In the genomic region with DNA sequence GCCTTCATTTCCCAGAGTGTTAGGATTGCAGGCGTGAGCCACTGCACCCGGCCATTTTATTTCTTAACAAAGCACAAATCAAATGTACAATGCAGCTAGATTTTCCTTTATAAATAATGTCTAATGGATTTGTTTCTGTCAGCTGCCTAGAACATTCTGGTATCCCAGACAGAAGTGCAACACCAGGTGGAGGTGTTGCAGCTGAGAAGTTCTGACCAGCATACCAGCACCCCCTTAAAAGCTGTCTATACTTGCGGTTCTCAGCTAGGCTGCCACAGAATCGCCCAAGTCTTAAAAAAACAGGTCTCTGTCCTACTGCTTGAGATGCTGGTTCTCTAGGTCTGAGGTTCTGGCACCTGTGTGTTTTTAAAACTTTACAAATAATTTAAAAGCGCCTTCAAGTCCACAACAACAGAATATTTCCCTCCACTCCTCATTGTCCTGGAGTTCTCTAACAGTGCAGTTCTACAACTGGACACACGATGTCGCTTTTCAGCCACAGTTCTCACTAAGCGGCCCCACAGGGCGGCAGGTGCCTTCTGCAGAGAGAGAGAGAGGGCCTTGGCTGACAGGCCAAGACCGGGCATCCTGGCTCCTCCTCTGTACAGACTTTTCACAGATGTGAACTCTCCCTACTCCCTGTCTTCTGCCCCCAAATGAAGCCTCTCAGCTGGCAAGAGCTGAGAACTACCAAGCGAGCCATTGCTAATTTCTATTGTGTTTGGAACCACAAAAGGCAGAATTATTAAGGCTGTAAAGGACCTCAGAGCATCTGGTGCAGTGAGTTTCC, we compare ENCODE assay signal across 1 cellular context.
TF ChIP-seq lines count a peak whose summit lies in the region.

No MANE protein-coding gene starts in this region.

TF ChIP-seq in HepG2, 621 proteins besides CTCF, POLR2A, EP300 and RAD21 (continued from another document and continues in another):
- TF ChIP-seq, protein P1, sequence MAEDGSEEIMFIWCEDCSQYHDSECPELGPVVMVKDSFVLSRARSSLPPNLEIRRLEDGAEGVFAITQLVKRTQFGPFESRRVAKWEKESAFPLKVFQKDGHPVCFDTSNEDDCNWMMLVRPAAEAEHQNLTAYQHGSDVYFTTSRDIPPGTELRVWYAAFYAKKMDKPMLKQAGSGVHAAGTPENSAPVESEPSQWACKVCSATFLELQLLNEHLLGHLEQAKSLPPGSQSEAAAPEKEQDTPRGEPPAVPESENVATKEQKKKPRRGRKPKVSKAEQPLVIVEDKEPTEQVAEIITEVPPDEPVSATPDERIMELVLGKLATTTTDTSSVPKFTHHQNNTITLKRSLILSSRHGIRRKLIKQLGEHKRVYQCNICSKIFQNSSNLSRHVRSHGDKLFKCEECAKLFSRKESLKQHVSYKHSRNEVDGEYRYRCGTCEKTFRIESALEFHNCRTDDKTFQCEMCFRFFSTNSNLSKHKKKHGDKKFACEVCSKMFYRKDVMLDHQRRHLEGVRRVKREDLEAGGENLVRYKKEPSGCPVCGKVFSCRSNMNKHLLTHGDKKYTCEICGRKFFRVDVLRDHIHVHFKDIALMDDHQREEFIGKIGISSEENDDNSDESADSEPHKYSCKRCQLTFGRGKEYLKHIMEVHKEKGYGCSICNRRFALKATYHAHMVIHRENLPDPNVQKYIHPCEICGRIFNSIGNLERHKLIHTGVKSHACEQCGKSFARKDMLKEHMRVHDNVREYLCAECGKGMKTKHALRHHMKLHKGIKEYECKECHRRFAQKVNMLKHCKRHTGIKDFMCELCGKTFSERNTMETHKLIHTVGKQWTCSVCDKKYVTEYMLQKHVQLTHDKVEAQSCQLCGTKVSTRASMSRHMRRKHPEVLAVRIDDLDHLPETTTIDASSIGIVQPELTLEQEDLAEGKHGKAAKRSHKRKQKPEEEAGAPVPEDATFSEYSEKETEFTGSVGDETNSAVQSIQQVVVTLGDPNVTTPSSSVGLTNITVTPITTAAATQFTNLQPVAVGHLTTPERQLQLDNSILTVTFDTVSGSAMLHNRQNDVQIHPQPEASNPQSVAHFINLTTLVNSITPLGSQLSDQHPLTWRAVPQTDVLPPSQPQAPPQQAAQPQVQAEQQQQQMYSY (CRISPR knock-in tag; IDR thresholded peaks at IDR 0.05): no peak
- no peak for TF ChIP-seq RCOR2 (CRISPR knock-in tag; IDR thresholded peaks at IDR 0.05)
- TF ChIP-seq, protein P2, sequence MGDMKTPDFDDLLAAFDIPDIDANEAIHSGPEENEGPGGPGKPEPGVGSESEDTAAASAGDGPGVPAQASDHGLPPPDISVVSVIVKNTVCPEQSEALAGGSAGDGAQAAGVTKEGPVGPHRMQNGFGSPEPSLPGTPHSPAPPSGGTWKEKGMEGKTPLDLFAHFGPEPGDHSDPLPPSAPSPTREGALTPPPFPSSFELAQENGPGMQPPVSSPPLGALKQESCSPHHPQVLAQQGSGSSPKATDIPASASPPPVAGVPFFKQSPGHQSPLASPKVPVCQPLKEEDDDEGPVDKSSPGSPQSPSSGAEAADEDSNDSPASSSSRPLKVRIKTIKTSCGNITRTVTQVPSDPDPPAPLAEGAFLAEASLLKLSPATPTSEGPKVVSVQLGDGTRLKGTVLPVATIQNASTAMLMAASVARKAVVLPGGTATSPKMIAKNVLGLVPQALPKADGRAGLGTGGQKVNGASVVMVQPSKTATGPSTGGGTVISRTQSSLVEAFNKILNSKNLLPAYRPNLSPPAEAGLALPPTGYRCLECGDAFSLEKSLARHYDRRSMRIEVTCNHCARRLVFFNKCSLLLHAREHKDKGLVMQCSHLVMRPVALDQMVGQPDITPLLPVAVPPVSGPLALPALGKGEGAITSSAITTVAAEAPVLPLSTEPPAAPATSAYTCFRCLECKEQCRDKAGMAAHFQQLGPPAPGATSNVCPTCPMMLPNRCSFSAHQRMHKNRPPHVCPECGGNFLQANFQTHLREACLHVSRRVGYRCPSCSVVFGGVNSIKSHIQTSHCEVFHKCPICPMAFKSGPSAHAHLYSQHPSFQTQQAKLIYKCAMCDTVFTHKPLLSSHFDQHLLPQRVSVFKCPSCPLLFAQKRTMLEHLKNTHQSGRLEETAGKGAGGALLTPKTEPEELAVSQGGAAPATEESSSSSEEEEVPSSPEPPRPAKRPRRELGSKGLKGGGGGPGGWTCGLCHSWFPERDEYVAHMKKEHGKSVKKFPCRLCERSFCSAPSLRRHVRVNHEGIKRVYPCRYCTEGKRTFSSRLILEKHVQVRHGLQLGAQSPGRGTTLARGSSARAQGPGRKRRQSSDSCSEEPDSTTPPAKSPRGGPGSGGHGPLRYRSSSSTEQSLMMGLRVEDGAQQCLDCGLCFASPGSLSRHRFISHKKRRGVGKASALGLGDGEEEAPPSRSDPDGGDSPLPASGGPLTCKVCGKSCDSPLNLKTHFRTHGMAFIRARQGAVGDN (CRISPR knock-in tag; IDR thresholded peaks at IDR 0.05): 0 out of 2 replicates have a peak, but pooled peaks have one; percentile 11
- TF ChIP-seq ZNF557 (CRISPR knock-in tag; IDR thresholded peaks at IDR 0.05): no peak
- TF ChIP-seq TP53 (CRISPR knock-in tag; conservative IDR thresholded peaks at IDR 0.05): no peak
- TF ChIP-seq ZNF326 (CRISPR knock-in tag; IDR thresholded peaks at IDR 0.05; ENCODE audit: borderline replicate concordance): no peak
- TF ChIP-seq, protein P3, sequence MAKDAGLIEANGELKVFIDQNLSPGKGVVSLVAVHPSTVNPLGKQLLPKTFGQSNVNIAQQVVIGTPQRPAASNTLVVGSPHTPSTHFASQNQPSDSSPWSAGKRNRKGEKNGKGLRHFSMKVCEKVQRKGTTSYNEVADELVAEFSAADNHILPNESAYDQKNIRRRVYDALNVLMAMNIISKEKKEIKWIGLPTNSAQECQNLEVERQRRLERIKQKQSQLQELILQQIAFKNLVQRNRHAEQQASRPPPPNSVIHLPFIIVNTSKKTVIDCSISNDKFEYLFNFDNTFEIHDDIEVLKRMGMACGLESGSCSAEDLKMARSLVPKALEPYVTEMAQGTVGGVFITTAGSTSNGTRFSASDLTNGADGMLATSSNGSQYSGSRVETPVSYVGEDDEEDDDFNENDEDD (CRISPR knock-in tag; IDR thresholded peaks at IDR 0.05; ENCODE audit: borderline replicate concordance): 0 out of 2 replicates have a peak, but pooled peaks have one; percentile 38
- TF ChIP-seq ZBTB20 (CRISPR knock-in tag; IDR thresholded peaks at IDR 0.05; ENCODE audit: borderline replicate concordance, low read depth): no peak
- no peak for TF ChIP-seq KDM5A (IDR thresholded peaks at IDR 0.05; ENCODE audit: borderline replicate concordance, low read length)
- TF ChIP-seq NFYB (CRISPR knock-in tag; IDR thresholded peaks at IDR 0.05): no peak
- no peak for TF ChIP-seq ZNF296 (CRISPR knock-in tag; conservative IDR thresholded peaks at IDR 0.05)
- TF ChIP-seq, protein P4, sequence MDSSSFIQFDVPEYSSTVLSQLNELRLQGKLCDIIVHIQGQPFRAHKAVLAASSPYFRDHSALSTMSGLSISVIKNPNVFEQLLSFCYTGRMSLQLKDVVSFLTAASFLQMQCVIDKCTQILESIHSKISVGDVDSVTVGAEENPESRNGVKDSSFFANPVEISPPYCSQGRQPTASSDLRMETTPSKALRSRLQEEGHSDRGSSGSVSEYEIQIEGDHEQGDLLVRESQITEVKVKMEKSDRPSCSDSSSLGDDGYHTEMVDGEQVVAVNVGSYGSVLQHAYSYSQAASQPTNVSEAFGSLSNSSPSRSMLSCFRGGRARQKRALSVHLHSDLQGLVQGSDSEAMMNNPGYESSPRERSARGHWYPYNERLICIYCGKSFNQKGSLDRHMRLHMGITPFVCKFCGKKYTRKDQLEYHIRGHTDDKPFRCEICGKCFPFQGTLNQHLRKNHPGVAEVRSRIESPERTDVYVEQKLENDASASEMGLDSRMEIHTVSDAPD (CRISPR knock-in tag; IDR thresholded peaks at IDR 0.05): no peak
- TF ChIP-seq, protein P5, sequence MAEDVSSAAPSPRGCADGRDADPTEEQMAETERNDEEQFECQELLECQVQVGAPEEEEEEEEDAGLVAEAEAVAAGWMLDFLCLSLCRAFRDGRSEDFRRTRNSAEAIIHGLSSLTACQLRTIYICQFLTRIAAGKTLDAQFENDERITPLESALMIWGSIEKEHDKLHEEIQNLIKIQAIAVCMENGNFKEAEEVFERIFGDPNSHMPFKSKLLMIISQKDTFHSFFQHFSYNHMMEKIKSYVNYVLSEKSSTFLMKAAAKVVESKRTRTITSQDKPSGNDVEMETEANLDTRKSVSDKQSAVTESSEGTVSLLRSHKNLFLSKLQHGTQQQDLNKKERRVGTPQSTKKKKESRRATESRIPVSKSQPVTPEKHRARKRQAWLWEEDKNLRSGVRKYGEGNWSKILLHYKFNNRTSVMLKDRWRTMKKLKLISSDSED (CRISPR knock-in tag; IDR thresholded peaks at IDR 0.05): no peak
- TF ChIP-seq YEATS2 (CRISPR knock-in tag; IDR thresholded peaks at IDR 0.05; ENCODE audit: borderline replicate concordance): peak; percentile 70; the same call in 1 of the 2 replicates
- no peak for TF ChIP-seq HES4 (CRISPR knock-in tag; IDR thresholded peaks at IDR 0.05; ENCODE audit: borderline replicate concordance)
- TF ChIP-seq, protein P6, sequence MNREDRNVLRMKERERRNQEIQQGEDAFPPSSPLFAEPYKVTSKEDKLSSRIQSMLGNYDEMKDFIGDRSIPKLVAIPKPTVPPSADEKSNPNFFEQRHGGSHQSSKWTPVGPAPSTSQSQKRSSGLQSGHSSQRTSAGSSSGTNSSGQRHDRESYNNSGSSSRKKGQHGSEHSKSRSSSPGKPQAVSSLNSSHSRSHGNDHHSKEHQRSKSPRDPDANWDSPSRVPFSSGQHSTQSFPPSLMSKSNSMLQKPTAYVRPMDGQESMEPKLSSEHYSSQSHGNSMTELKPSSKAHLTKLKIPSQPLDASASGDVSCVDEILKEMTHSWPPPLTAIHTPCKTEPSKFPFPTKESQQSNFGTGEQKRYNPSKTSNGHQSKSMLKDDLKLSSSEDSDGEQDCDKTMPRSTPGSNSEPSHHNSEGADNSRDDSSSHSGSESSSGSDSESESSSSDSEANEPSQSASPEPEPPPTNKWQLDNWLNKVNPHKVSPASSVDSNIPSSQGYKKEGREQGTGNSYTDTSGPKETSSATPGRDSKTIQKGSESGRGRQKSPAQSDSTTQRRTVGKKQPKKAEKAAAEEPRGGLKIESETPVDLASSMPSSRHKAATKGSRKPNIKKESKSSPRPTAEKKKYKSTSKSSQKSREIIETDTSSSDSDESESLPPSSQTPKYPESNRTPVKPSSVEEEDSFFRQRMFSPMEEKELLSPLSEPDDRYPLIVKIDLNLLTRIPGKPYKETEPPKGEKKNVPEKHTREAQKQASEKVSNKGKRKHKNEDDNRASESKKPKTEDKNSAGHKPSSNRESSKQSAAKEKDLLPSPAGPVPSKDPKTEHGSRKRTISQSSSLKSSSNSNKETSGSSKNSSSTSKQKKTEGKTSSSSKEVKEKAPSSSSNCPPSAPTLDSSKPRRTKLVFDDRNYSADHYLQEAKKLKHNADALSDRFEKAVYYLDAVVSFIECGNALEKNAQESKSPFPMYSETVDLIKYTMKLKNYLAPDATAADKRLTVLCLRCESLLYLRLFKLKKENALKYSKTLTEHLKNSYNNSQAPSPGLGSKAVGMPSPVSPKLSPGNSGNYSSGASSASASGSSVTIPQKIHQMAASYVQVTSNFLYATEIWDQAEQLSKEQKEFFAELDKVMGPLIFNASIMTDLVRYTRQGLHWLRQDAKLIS (CRISPR knock-in tag; IDR thresholded peaks at IDR 0.05): no peak
- TF ChIP-seq, protein P7, sequence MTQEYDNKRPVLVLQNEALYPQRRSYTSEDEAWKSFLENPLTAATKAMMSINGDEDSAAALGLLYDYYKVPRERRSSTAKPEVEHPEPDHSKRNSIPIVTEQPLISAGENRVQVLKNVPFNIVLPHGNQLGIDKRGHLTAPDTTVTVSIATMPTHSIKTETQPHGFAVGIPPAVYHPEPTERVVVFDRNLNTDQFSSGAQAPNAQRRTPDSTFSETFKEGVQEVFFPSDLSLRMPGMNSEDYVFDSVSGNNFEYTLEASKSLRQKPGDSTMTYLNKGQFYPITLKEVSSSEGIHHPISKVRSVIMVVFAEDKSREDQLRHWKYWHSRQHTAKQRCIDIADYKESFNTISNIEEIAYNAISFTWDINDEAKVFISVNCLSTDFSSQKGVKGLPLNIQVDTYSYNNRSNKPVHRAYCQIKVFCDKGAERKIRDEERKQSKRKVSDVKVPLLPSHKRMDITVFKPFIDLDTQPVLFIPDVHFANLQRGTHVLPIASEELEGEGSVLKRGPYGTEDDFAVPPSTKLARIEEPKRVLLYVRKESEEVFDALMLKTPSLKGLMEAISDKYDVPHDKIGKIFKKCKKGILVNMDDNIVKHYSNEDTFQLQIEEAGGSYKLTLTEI (CRISPR knock-in tag; conservative IDR thresholded peaks at IDR 0.05): no peak
- TF ChIP-seq HOXA9 (CRISPR knock-in tag; IDR thresholded peaks at IDR 0.05; ENCODE audit: borderline replicate concordance): no peak
- TF ChIP-seq, protein P8, sequence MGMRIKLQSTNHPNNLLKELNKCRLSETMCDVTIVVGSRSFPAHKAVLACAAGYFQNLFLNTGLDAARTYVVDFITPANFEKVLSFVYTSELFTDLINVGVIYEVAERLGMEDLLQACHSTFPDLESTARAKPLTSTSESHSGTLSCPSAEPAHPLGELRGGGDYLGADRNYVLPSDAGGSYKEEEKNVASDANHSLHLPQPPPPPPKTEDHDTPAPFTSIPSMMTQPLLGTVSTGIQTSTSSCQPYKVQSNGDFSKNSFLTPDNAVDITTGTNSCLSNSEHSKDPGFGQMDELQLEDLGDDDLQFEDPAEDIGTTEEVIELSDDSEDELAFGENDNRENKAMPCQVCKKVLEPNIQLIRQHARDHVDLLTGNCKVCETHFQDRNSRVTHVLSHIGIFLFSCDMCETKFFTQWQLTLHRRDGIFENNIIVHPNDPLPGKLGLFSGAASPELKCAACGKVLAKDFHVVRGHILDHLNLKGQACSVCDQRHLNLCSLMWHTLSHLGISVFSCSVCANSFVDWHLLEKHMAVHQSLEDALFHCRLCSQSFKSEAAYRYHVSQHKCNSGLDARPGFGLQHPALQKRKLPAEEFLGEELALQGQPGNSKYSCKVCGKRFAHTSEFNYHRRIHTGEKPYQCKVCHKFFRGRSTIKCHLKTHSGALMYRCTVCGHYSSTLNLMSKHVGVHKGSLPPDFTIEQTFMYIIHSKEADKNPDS (CRISPR knock-in tag; IDR thresholded peaks at IDR 0.05): no peak
- TF ChIP-seq, protein P9, sequence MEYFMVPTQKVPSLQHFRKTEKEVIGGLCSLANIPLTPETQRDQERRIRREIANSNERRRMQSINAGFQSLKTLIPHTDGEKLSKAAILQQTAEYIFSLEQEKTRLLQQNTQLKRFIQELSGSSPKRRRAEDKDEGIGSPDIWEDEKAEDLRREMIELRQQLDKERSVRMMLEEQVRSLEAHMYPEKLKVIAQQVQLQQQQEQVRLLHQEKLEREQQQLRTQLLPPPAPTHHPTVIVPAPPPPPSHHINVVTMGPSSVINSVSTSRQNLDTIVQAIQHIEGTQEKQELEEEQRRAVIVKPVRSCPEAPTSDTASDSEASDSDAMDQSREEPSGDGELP (IDR thresholded peaks at IDR 0.05; ENCODE audit: borderline replicate concordance, low read depth): no peak
- no peak for TF ChIP-seq ZIK1 (CRISPR knock-in tag; IDR thresholded peaks at IDR 0.05; ENCODE audit: borderline replicate concordance, low read depth)
- no peak for TF ChIP-seq ZNF251 (CRISPR knock-in tag; IDR thresholded peaks at IDR 0.05)
- no peak for TF ChIP-seq TMF1 (CRISPR knock-in tag; IDR thresholded peaks at IDR 0.05; ENCODE audit: low read depth)
- TF ChIP-seq, protein P10, sequence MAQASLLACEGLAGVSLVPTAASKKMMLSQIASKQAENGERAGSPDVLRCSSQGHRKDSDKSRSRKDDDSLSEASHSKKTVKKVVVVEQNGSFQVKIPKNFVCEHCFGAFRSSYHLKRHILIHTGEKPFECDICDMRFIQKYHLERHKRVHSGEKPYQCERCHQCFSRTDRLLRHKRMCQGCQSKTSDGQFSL (CRISPR knock-in tag; IDR thresholded peaks at IDR 0.05): no peak
- no peak for TF ChIP-seq MAFG (CRISPR knock-in tag; IDR thresholded peaks at IDR 0.05)
- TF ChIP-seq TARDBP (CRISPR knock-in tag; IDR thresholded peaks at IDR 0.05): peak; percentile 38; the same call in 1 of the 2 replicates
- no peak for TF ChIP-seq MAFK (conservative IDR thresholded peaks at IDR 0.05 in 1 of 2, IDR thresholded peaks at IDR 0.05 in 1 of 2; ENCODE audit: low read length in 2 of 2)
- no peak for TF ChIP-seq DPF2 (CRISPR knock-in tag; IDR thresholded peaks at IDR 0.05; ENCODE audit: borderline replicate concordance, low read depth)
- TF ChIP-seq ETV6 (CRISPR knock-in tag; conservative IDR thresholded peaks at IDR 0.05): no peak
